ENCODE assay signal across 28 cellular contexts in genomic region chr7:95927781-95928180, GRCh38.
DNase-seq lines count a peak whose midpoint lies in the region; ATAC-seq, FAIRE-seq and TF ChIP-seq lines count a peak whose summit lies in the region.
"Had no signal": no experiment of that assay in that cellular context is flagged by ENCODE, and none has a peak within 500 bp of the region (broad histone marks: within the 10 kb centered on the region; RNA-seq: fewer than 3 reads in every experiment).

No MANE protein-coding gene starts in this region.

- intact Hi-C loops in Right ventricle myocardium superior (cut with DNase I), result no loop called here
- intact Hi-C loops in HepG2 (cut with micrococcal nuclease; ENCODE audit: unreplicated experiment), result no loop called here

- TF ChIP-seq CTCF in HepG2 (CRISPR knock-in tag; IDR thresholded peaks at IDR 0.05), result no peak
- TF ChIP-seq CTCF in type B pancreatic cell (conservative IDR thresholded peaks at IDR 0.05), result no peak

- POLR2A ChIA-PET in HepG2 (lab: Yijun Ruan, JAX), result no interaction called here

- TF ChIP-seq RAD21 in HepG2 (CRISPR knock-in tag; IDR thresholded peaks at IDR 0.05), result no peak

- TF ChIP-seq POLR2A in HepG2 (IDR thresholded peaks at IDR 0.05; ENCODE audit: insufficient read depth in 1 of 2, low read depth in 2 of 2, low read length in 2 of 2), result no peak

- H3K9me3 Mint-ChIP-seq in type B pancreatic cell, result no peaks in the 10 kb centered on the region
- H3K9me3 Mint-ChIP-seq: activated naive CD4-positive, alpha-beta T cell treated with anti-CD3 and anti-CD28 coated beads, Interleukin-2, amount 50 U/mL, for 72 hours; activated T-helper 1 cell treated with anti-CD3 and anti-CD28 coated beads, Interleukin-12 subunit alpha, Interleukin-12 subunit beta, Interleukin-2, Interleukin-4 antibody, amounts not matched to agents 30 ng/mL and 10 ng/mL and 1 ng/mL, durations not matched to agents 14 hours and 24 hours and 36 hours; CD4-positive, CD25-positive, alpha-beta regulatory T cell; mesothelial cell of epicardium; neural crest cell had no signal

- H3K4me2 ChIP-seq in HepG2 (ENCODE audit: low read depth, low read length), result no peak overlapping the region

- H3K27me3 ChIP-seq in HepG2 (ENCODE audit: control insufficient read depth in 1 of 2, insufficient read depth in 2 of 2, low read length in 2 of 2), result 0 out of 5 replicates have a peak, but pooled peaks cover 0 to 4% of the 10 kb centered on the region in 2 experiments
- H3K27me3 ChIP-seq: tibial nerve had no signal

- no peaks in the 10 kb centered on the region for H3K36me3 Mint-ChIP-seq in type B pancreatic cell
- H3K36me3 Mint-ChIP-seq: activated naive CD4-positive, alpha-beta T cell treated with anti-CD3 and anti-CD28 coated beads, Interleukin-2, amount 50 U/mL, for 72 hours; CD4-positive, CD25-positive, alpha-beta regulatory T cell; mesothelial cell of epicardium had no signal

- no peak overlapping the region for H3K27ac ChIP-seq in HepG2 (ENCODE audit: extremely low read length, insufficient read depth, low read length)
- H3K27ac ChIP-seq: prostate gland, tibial nerve had no signal

- ATAC-seq in Right ventricle myocardium superior (ENCODE audit: poor library complexity) (peak; percentile 96), HepG2 (no peak), GM21381 (IDR thresholded peaks at IDR 0.05; ENCODE audit: unreplicated experiment) (no peak)
- ATAC-seq: activated naive CD4-positive, alpha-beta T cell treated with anti-CD3 and anti-CD28 coated beads, Interleukin-2, amount 50 U/mL, for 72 hours; stimulated activated naive CD8-positive, alpha-beta T cell treated with anti-CD3 and anti-CD28 coated beads, Interleukin-15, Interleukin-2, amounts not matched to agents 100 U/mL and 50 U/mL, for 24 hours had no signal

- H3K9me3 ChIP-seq in HepG2 (ENCODE audit: low read length), result no peaks in the 10 kb centered on the region
- H3K9me3 ChIP-seq: prostate gland, tibial nerve had no signal

- FAIRE-seq in HepG2 (lab: Jason Lieb, UNC), result no peak
- FAIRE-seq: astrocyte, small intestine, TTC549 had no signal

- no peak overlapping the region for H3K9ac ChIP-seq in HepG2 (ENCODE audit: insufficient read depth, low read depth, low read length)

- in situ Hi-C loops in HepG2 (cut with HindIII; ENCODE audit: extremely low pct_ligation_motif_present, low pct_unique_long_range_greater_than_20kb), result no loop called here

- peaks cover 4% of the 10 kb centered on the region for H3K4me1 Mint-ChIP-seq in type B pancreatic cell (ENCODE audit: unreplicated experiment)
- H3K4me1 Mint-ChIP-seq: CD4-positive, CD25-positive, alpha-beta regulatory T cell; mesothelial cell of epicardium; neural crest cell had no signal

- WGBS in HepG2 (ENCODE audit: low lambda C conversion rate), result 30% methylated on average over 5 of the region's 5 CpGs

- no peak for TF ChIP-seq EP300 in HepG2 (IDR thresholded peaks at IDR 0.05; ENCODE audit: low read depth in 2 of 2, low read length in 2 of 2)
- no peak for TF ChIP-seq EP300 in HepG2 (CRISPR knock-in tag; IDR thresholded peaks at IDR 0.05; ENCODE audit: borderline replicate concordance)

- H3K4me3 ChIP-seq in HepG2 (replicated peaks in 1 of 3; ENCODE audit: insufficient read depth in 1 of 3, low read depth in 2 of 3, low read length in 3 of 3), result no peak overlapping the region
- H3K4me3 ChIP-seq: prostate gland, tibial nerve had no signal

- H4K20me1 ChIP-seq in HepG2 (ENCODE audit: insufficient read depth, low read length), result no peaks in the 10 kb centered on the region

- no peaks in the 10 kb centered on the region for H3K4me1 ChIP-seq in HepG2 (ENCODE audit: insufficient read depth, low read length)
- H3K4me1 ChIP-seq: prostate gland, tibial nerve had no signal

- peak; percentile 73 for DNase-seq in NK-92 treated with Interleukin-12 subunit alpha and Interleukin-12 subunit beta, amount 100 ng/mL, for 24 hours (lab: John Stamatoyannopoulos, UW)
- no peak for DNase-seq in NK-92 (lab: John Stamatoyannopoulos, UW; ENCODE audit: unreplicated experiment)
- DNase-seq in NCI-H2081 treated with DMSO at 0.1 percent for 48 hours (lab: John Stamatoyannopoulos, UW), result peak; percentile 27
- DNase-seq in Right ventricle myocardium superior, result peak; percentile 54
- DNase-seq in pons (ENCODE audit: low spot score), result peak; percentile 37
- no peak for DNase-seq in HepG2 (ENCODE audit: low spot score)
- no peak for DNase-seq in type B pancreatic cell (ENCODE audit: extremely low spot score, unreplicated experiment)
- DNase-seq: activated CD4-positive, alpha-beta T cell treated with anti-CD3 and anti-CD28 coated beads for 4 hours; CD4-positive, CD25-positive, alpha-beta regulatory T cell; DMS53; glutamatergic neuron; GOT3; KBM-7; NCI-H2227 treated with DMSO at 0.1 percent for 48 hours; RPMI8226; small intestine; stimulated activated CD4-positive, alpha-beta T cell treated with anti-CD3 and anti-CD28 coated beads, Interleukin-2, amount 100 ng/mL, for 48 hours; stimulated activated naive CD8-positive, alpha-beta T cell treated with anti-CD3 and anti-CD28 coated beads, Interleukin-15, Interleukin-2, amounts not matched to agents 100 U/mL and 50 U/mL, for 24 hours; SW 1271 had no signal

- H3K27me3 Mint-ChIP-seq in type B pancreatic cell, result no peaks in the 10 kb centered on the region
- H3K27me3 Mint-ChIP-seq: CD4-positive, CD25-positive, alpha-beta regulatory T cell had no signal

- no peak overlapping the region for H2AFZ ChIP-seq in HepG2 (ENCODE audit: low read length)

- BruUV-seq in HepG2 (replicated peaks; lab: Mats Ljungman, UMichigan), result no TSS peak

- H3K27ac Mint-ChIP-seq in type B pancreatic cell, result no peak overlapping the region
- H3K27ac Mint-ChIP-seq: activated naive CD4-positive, alpha-beta T cell treated with anti-CD3 and anti-CD28 coated beads, Interleukin-2, amount 50 U/mL, for 72 hours; activated T-helper 1 cell treated with anti-CD3 and anti-CD28 coated beads, Interleukin-12 subunit alpha, Interleukin-12 subunit beta, Interleukin-2, Interleukin-4 antibody, amounts not matched to agents 30 ng/mL and 10 ng/mL and 1 ng/mL, durations not matched to agents 14 hours and 24 hours and 36 hours; CD4-positive, CD25-positive, alpha-beta regulatory T cell; mesothelial cell of epicardium had no signal

- no peaks in the 10 kb centered on the region for H3K36me3 ChIP-seq in HepG2 (replicated peaks in 1 of 2; ENCODE audit: control insufficient read depth in 1 of 2, insufficient read depth in 2 of 2, low read length in 2 of 2)
- H3K36me3 ChIP-seq: prostate gland, tibial nerve had no signal

- H3K4me3 Mint-ChIP-seq in type B pancreatic cell, result no peak overlapping the region
- H3K4me3 Mint-ChIP-seq: activated T-helper 1 cell treated with anti-CD3 and anti-CD28 coated beads, Interleukin-12 subunit alpha, Interleukin-12 subunit beta, Interleukin-2, Interleukin-4 antibody, amounts not matched to agents 30 ng/mL and 10 ng/mL and 1 ng/mL, durations not matched to agents 14 hours and 24 hours and 36 hours; CD4-positive, CD25-positive, alpha-beta regulatory T cell; mesothelial cell of epicardium; neural crest cell had no signal

- CTCF ChIA-PET in HepG2 (lab: Yijun Ruan, JAX; ENCODE audit: low intra/inter-chr PET ratio, low total read pairs), result no interaction called here

- no peaks in the 10 kb centered on the region for H3K79me2 ChIP-seq in HepG2 (ENCODE audit: insufficient read depth, low read length)

TF ChIP-seq in HepG2, 621 proteins besides CTCF, POLR2A, EP300 and RAD21:
- TF ChIP-seq, protein P1, sequence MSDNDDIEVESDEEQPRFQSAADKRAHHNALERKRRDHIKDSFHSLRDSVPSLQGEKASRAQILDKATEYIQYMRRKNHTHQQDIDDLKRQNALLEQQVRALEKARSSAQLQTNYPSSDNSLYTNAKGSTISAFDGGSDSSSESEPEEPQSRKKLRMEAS (IDR thresholded peaks at IDR 0.05), result no peak
- TF ChIP-seq NFE2L1 (CRISPR knock-in tag; IDR thresholded peaks at IDR 0.05; ENCODE audit: borderline replicate concordance), result no peak
- TF ChIP-seq STAG1 (CRISPR knock-in tag; IDR thresholded peaks at IDR 0.05), result no peak
TF ChIP-seq in HepG2: peak in this region for 0.

Comparison
In these comparisons a context has a peak if more than half of its experiments do, and no peak if none do; other contexts are left out.
1. DNase-seq: peak in NK-92 treated with Interleukin-12 subunit alpha and Interleukin-12 subunit beta, amount 100 ng/mL, for 24 hours (single experiment), NCI-H2081 treated with DMSO at 0.1 percent for 48 hours (single experiment), Right ventricle myocardium superior (single experiment) and pons (single experiment); none in NK-92 (single experiment), HepG2 (single experiment) and type B pancreatic cell (single experiment).